Comparison of ENCODE assay signal across 14 cellular contexts in genomic region chr6:121274896-121275295, GRCh38. TPM values are rescaled to one million over a fixed set of nuclear protein-coding genes. Genes with fewer than 3 reads are reported as not detected.
DNase-seq lines count a peak whose midpoint lies in the region; ATAC-seq and TF ChIP-seq lines count a peak whose summit lies in the region.
"Had no signal": no experiment of that assay in that cellular context is flagged by ENCODE, and none has a peak within 500 bp of the region (broad histone marks: within the 10 kb centered on the region; RNA-seq: fewer than 3 reads in every experiment).

No MANE protein-coding gene starts in this region.

- TF ChIP-seq POLR2A in NB4 (IDR thresholded peaks at IDR 0.05; ENCODE audit: extremely low read depth, insufficient read length): no peak

- TF ChIP-seq CTCF in AG10803 (conservative IDR thresholded peaks at IDR 0.05; ENCODE audit: low read length) (no peak), NB4 (IDR thresholded peaks at IDR 0.05; ENCODE audit: low read depth, low read length) (no peak), fibroblast of villous mesenchyme (IDR thresholded peaks at IDR 0.05; ENCODE audit: insufficient read depth, low read depth, low read length) (no peak), HFFc6 (IDR thresholded peaks at IDR 0.05) (no peak)

- intact Hi-C loops in dendritic cell treated with granulocyte-macrophage colony-stimulating factor and Interleukin-4, amounts not matched to agents 40 ng/mL and 50 ng/mL, for 4 days (cut with micrococcal nuclease): no loop called here

- DNase-seq in AG10803 (ENCODE audit: low read depth) (peak; percentile 17), NB4 (ENCODE audit: low read depth) (peak; percentile 6), fibroblast of villous mesenchyme (ENCODE audit: low read depth) (peak; percentile 3), T1000 (lab: John Stamatoyannopoulos, UW) (no peak), T-helper 17 cell (no peak), HFFc6 (no peak)
- DNase-seq: CD8-positive, alpha-beta memory T cell; DMS53; GF-D8 had no signal

- no peaks in the 10 kb centered on the region for H3K4me1 Mint-ChIP-seq in dendritic cell treated with granulocyte-macrophage colony-stimulating factor and Interleukin-4, amounts not matched to agents 40 ng/mL and 50 ng/mL, for 4 days (ENCODE audit: low read depth)
- H3K4me1 Mint-ChIP-seq in T-helper 17 cell (no peaks in the 10 kb centered on the region), HFFc6 (ENCODE audit: low read depth) (no peaks in the 10 kb centered on the region)

- H3K4me3 ChIP-seq in AG10803 (ENCODE audit: low read length) (no peak overlapping the region), NB4 (ENCODE audit: low read depth, low read length) (no peak overlapping the region), fibroblast of villous mesenchyme (ENCODE audit: low read depth, low read length) (no peak overlapping the region)
- H3K4me3 ChIP-seq: BLaER1 had no signal

- H3K9me3 ChIP-seq in T-helper 17 cell (ENCODE audit: control insufficient read depth, low read length, poor library complexity, severe bottlenecking): no peaks in the 10 kb centered on the region
- H3K9me3 ChIP-seq: BLaER1 had no signal

- ATAC-seq in T-helper 17 cell: no peak
- ATAC-seq in GM18873 (IDR thresholded peaks at IDR 0.05; ENCODE audit: low FRiP score, unreplicated experiment): no peak
- ATAC-seq: HCT116 had no signal

- H3K27ac Mint-ChIP-seq in dendritic cell treated with granulocyte-macrophage colony-stimulating factor and Interleukin-4, amounts not matched to agents 40 ng/mL and 50 ng/mL, for 4 days: peak overlapping the region; percentile 21
- H3K27ac Mint-ChIP-seq in T-helper 17 cell (no peak overlapping the region), HFFc6 (no peak overlapping the region)
- H3K27ac Mint-ChIP-seq: CD8-positive, alpha-beta memory T cell had no signal

- no peak overlapping the region for H3K4me3 Mint-ChIP-seq in dendritic cell treated with granulocyte-macrophage colony-stimulating factor and Interleukin-4, amounts not matched to agents 40 ng/mL and 50 ng/mL, for 4 days
- H3K4me3 Mint-ChIP-seq in T-helper 17 cell (no peak overlapping the region), HFFc6 (no peak overlapping the region)
- H3K4me3 Mint-ChIP-seq: CD8-positive, alpha-beta memory T cell; IgD-negative memory B cell had no signal

- no peaks in the 10 kb centered on the region for H3K36me3 Mint-ChIP-seq in dendritic cell treated with granulocyte-macrophage colony-stimulating factor and Interleukin-4, amounts not matched to agents 40 ng/mL and 50 ng/mL, for 4 days (ENCODE audit: low read depth)
- peaks cover 9% of the 10 kb centered on the region for H3K36me3 Mint-ChIP-seq in T-helper 17 cell (ENCODE audit: low read depth)
- peaks cover 13% of the 10 kb centered on the region for H3K36me3 Mint-ChIP-seq in HFFc6 (ENCODE audit: low read depth)

- peaks cover 6% of the 10 kb centered on the region for H3K9me3 Mint-ChIP-seq in dendritic cell treated with granulocyte-macrophage colony-stimulating factor and Interleukin-4, amounts not matched to agents 40 ng/mL and 50 ng/mL, for 4 days
- peaks cover 8% of the 10 kb centered on the region; the same call in 1 of the 2 replicates for H3K9me3 Mint-ChIP-seq in HFFc6

- no peaks in the 10 kb centered on the region for H3K27me3 Mint-ChIP-seq in dendritic cell treated with granulocyte-macrophage colony-stimulating factor and Interleukin-4, amounts not matched to agents 40 ng/mL and 50 ng/mL, for 4 days
- H3K27me3 Mint-ChIP-seq in T-helper 17 cell: no peaks in the 10 kb centered on the region
- no peaks in the 10 kb centered on the region for H3K27me3 Mint-ChIP-seq in HFFc6 (ENCODE audit: insufficient read depth)
- H3K27me3 Mint-ChIP-seq: CD8-positive, alpha-beta memory T cell; IgD-negative memory B cell had no signal

RNA-seq across cellular contexts. Expression of gene TBC1D32, which starts 59.4 kb away (rescaled TPM):
- 16.1 and 21.2 TPM in 2 replicates for total RNA-seq in fibroblast of villous mesenchyme
- 1 to 10 TPM; 8.6 to 9.4 TPM for total RNA-seq in T-helper 17 cell
- 1 to 10 TPM; 3.9 to 6.1 (median 4.6) TPM for total RNA-seq in HFFc6 (2021; fragmentation: NEBNext Ultra II Directional; extraction: Animal tissue kit (Norgen Biotek cat#: 25700))

Comparison
In these comparisons a context has a peak if more than half of its experiments do, and no peak if none do; other contexts are left out.
1. DNase-seq: peak in AG10803 (single experiment), NB4 (single experiment) and fibroblast of villous mesenchyme (single experiment); none in T1000 (single experiment), T-helper 17 cell (0 of 3) and HFFc6 (single experiment).